ENCODE assay signal across 10 cellular contexts in the genomic region with DNA sequence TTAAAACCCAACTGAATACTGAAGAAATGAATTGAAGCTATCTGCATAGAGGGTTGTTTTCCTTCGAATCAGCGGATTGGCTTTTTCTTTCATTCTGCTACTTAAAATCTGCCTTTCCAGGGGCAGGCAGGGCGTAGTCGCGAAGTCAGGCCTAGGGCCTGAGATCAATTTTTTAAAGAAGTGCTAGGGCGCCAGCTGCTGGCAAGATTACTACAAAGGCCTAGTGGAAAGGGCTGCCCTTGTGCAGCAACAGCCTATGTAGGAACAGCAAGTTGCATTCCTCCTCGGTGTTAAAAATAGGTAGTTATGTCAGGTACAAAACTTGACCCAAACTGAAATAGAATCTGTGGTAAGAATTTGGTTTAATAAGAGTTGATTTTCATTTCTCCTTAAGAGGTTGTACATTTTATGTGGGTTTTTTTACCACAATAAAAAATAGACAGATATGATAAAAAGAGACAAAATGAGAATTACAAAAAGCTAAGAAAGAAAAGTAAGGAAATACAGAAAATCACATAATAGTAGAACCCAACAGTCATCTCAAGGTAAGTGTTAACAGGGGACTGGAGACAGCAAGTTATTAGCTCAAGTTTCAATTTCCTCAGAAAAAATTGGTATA. TPM values are rescaled to one million over a fixed set of nuclear protein-coding genes. Genes with fewer than 3 reads are reported as not detected.
DNase-seq lines count a peak whose midpoint lies in the region; ATAC-seq, FAIRE-seq and TF ChIP-seq lines count a peak whose summit lies in the region.
"Had no signal": no experiment of that assay in that cellular context is flagged by ENCODE, and none has a peak within 500 bp of the region (broad histone marks: within the 10 kb centered on the region; RNA-seq: fewer than 3 reads in every experiment).

No MANE protein-coding gene starts in this region.

- H3K9me3 ChIP-seq in neuronal stem cell (replicated peaks in 1 of 2; ENCODE audit: control insufficient read depth in 2 of 2, insufficient read depth in 1 of 2, low read depth in 1 of 2, low read length in 2 of 2): no peaks in the 10 kb centered on the region

- no peak for DNase-seq in AG09309 (ENCODE audit: low read depth)
- DNase-seq in GM12892 (ENCODE audit: insufficient read length): no peak
- DNase-seq in NCI-H1930 (lab: John Stamatoyannopoulos, UW): peak; percentile 20 to 41
- DNase-seq in activated naive CD4-positive, alpha-beta T cell treated with anti-CD3 and anti-CD28 coated beads, Interleukin-2, amount 10 ng/mL, durations not matched to agents 7 days and 5 days: peak; percentile 53
- no peak for DNase-seq in left lobe of liver (ENCODE audit: low spot score)
- no peak for DNase-seq in neuronal stem cell (ENCODE audit: low spot score)
- no peak for DNase-seq in NK-92 treated with Interleukin-12 subunit alpha and Interleukin-12 subunit beta, amount 100 ng/mL, for 24 hours (lab: John Stamatoyannopoulos, UW)
- DNase-seq in frontal cortex (ENCODE audit: low spot score in 2 of 2): no peak

- CTCF ChIA-PET in activated naive CD4-positive, alpha-beta T cell treated with anti-CD3 and anti-CD28 coated beads, Interleukin-2, amount 10 ng/mL, durations not matched to agents 7 days and 5 days (lab: Charles Lee): interaction anchor here (1.4 to 2.1 kb wide), 2 partner anchors 14 to 168 kb away, joined by 5 to 6 read pairs; no protein-coding TSS in a partner anchor

- no peaks in the 10 kb centered on the region for H3K27me3 ChIP-seq in neuronal stem cell (ENCODE audit: control insufficient read depth in 3 of 3, insufficient read depth in 3 of 3, low read depth in 1 of 3, low read length in 3 of 3)

- no peak overlapping the region for H2BK5ac ChIP-seq in neuronal stem cell (ENCODE audit: low read length)

- no peak overlapping the region for H3K27ac Mint-ChIP-seq in activated naive CD4-positive, alpha-beta T cell treated with anti-CD3 and anti-CD28 coated beads, Interleukin-2, amount 10 ng/mL, durations not matched to agents 7 days and 5 days
- H3K27ac Mint-ChIP-seq: stimulated activated naive CD8-positive, alpha-beta T cell treated with anti-CD3 and anti-CD28 coated beads, Interleukin-15, amount 100 ng/mL, for 72 hours had no signal

- FAIRE-seq in GM12892 (lab: Jason Lieb, UNC): peak; percentile 84
- FAIRE-seq in frontal cortex (lab: Jason Lieb, UNC): no peak

- no peak overlapping the region for H3K23ac ChIP-seq in neuronal stem cell (ENCODE audit: low read depth, low read length, poor library complexity)

- H3K4me3 Mint-ChIP-seq in activated naive CD4-positive, alpha-beta T cell treated with anti-CD3 and anti-CD28 coated beads, Interleukin-2, amount 10 ng/mL, durations not matched to agents 7 days and 5 days: no peak overlapping the region
- H3K4me3 Mint-ChIP-seq: stimulated activated naive CD8-positive, alpha-beta T cell treated with anti-CD3 and anti-CD28 coated beads, Interleukin-15, amount 100 ng/mL, for 72 hours had no signal

- no peaks in the 10 kb centered on the region for H3K36me3 Mint-ChIP-seq in activated naive CD4-positive, alpha-beta T cell treated with anti-CD3 and anti-CD28 coated beads, Interleukin-2, amount 10 ng/mL, durations not matched to agents 7 days and 5 days

- no peak overlapping the region for H4K8ac ChIP-seq in neuronal stem cell (ENCODE audit: low read depth, low read length)

- no peak overlapping the region for H3K14ac ChIP-seq in neuronal stem cell (ENCODE audit: low read length)

- H3K79me1 ChIP-seq in neuronal stem cell (ENCODE audit: low read depth, low read length): no peaks in the 10 kb centered on the region

- no peak overlapping the region for H3K27ac ChIP-seq in neuronal stem cell (replicated peaks; ENCODE audit: low read length)

- H3K4me3 ChIP-seq in AG09309 (ENCODE audit: control insufficient read depth, low read depth, low read length): no peak overlapping the region
- no peak overlapping the region for H3K4me3 ChIP-seq in neuronal stem cell (ENCODE audit: low read length in 2 of 2)

- H3K4me1 Mint-ChIP-seq in activated naive CD4-positive, alpha-beta T cell treated with anti-CD3 and anti-CD28 coated beads, Interleukin-2, amount 10 ng/mL, durations not matched to agents 7 days and 5 days: no peaks in the 10 kb centered on the region

- H3K9me3 Mint-ChIP-seq in activated naive CD4-positive, alpha-beta T cell treated with anti-CD3 and anti-CD28 coated beads, Interleukin-2, amount 10 ng/mL, durations not matched to agents 7 days and 5 days: no peaks in the 10 kb centered on the region
- H3K9me3 Mint-ChIP-seq: stimulated activated naive CD8-positive, alpha-beta T cell treated with anti-CD3 and anti-CD28 coated beads, Interleukin-15, amount 100 ng/mL, for 72 hours had no signal

- H2AK5ac ChIP-seq in neuronal stem cell (ENCODE audit: low read depth, low read length): no peak overlapping the region

- no peak overlapping the region for H3K9ac ChIP-seq in neuronal stem cell (ENCODE audit: low read depth, low read length, poor library complexity)

- no peak overlapping the region for H2BK120ac ChIP-seq in neuronal stem cell (ENCODE audit: low read depth, low read length)

- no peaks in the 10 kb centered on the region for H3K4me1 ChIP-seq in neuronal stem cell (ENCODE audit: control insufficient read depth in 2 of 2, insufficient read depth in 1 of 2, low read depth in 1 of 2, low read length in 2 of 2)

- no peak overlapping the region for H4K91ac ChIP-seq in neuronal stem cell (ENCODE audit: low read depth, low read length, poor library complexity)

- no peak overlapping the region for H2BK12ac ChIP-seq in neuronal stem cell (ENCODE audit: low read length)

- WGBS in neuronal stem cell (ENCODE audit: extremely low coverage in 2 of 2, insufficient read length in 2 of 2, insufficient replicate concordance in 1 of 2), 2 donors: no CpG with 5 or more reads among the region's 7 CpGs

- TF ChIP-seq POLR2A in GM12892 (IDR thresholded peaks at IDR 0.05; ENCODE audit: low read depth, low read length): no peak

- no peak overlapping the region for H3K18ac ChIP-seq in neuronal stem cell (ENCODE audit: low read length)

- H3K4ac ChIP-seq in neuronal stem cell (ENCODE audit: low read length): no peak overlapping the region

- H3K36me3 ChIP-seq in neuronal stem cell (replicated peaks in 1 of 2; ENCODE audit: control insufficient read depth in 2 of 2, insufficient read depth in 2 of 2, low read length in 2 of 2): no peaks in the 10 kb centered on the region

- H2BK15ac ChIP-seq in neuronal stem cell (ENCODE audit: low read length): no peak overlapping the region

- H3K27me3 Mint-ChIP-seq in activated naive CD4-positive, alpha-beta T cell treated with anti-CD3 and anti-CD28 coated beads, Interleukin-2, amount 10 ng/mL, durations not matched to agents 7 days and 5 days: no peaks in the 10 kb centered on the region
- H3K27me3 Mint-ChIP-seq: stimulated activated naive CD8-positive, alpha-beta T cell treated with anti-CD3 and anti-CD28 coated beads, Interleukin-15, amount 100 ng/mL, for 72 hours had no signal

- no peak overlapping the region for H2AFZ ChIP-seq in neuronal stem cell (ENCODE audit: low read length)

- ATAC-seq in left lobe of liver: peak; percentile 62
- ATAC-seq: stimulated activated naive CD8-positive, alpha-beta T cell treated with anti-CD3 and anti-CD28 coated beads, Interleukin-15, amount 100 ng/mL, for 72 hours had no signal

- no peak overlapping the region for H3K4me2 ChIP-seq in neuronal stem cell (ENCODE audit: insufficient read depth, low read length, poor library complexity, severe bottlenecking)

- TF ChIP-seq CTCF in AG09309 (IDR thresholded peaks at IDR 0.05; ENCODE audit: control insufficient read depth, insufficient read depth, low read depth, low read length, missing control alignments): peak; percentile 55

RNA-seq across cellular contexts. Expression of a gene that starts 9.5 kb away (rescaled TPM):
- not detected for polyA plus RNA-seq in GM12892 (2012; ENCODE audit: missing spikeins)
- total RNA-seq in left lobe of liver: not detected
- not detected for polyA plus RNA-seq in neuronal stem cell (2013, experiment 1 of 2)
- not detected for polyA plus RNA-seq in neuronal stem cell (2013, experiment 2 of 2)
- total RNA-seq in frontal cortex: not detected
- total RNA-seq: glomerular endothelial cell had no signal

RNA-seq across cellular contexts. Expression of a gene that starts 28.9 kb away (rescaled TPM):
- not detected for polyA plus RNA-seq in GM12892 (2012; ENCODE audit: missing spikeins)
- not detected for total RNA-seq in left lobe of liver
- polyA plus RNA-seq in neuronal stem cell (2013, experiment 1 of 2): 0.03 TPM
- polyA plus RNA-seq in neuronal stem cell (2013, experiment 2 of 2): 0.03 TPM
- total RNA-seq in frontal cortex: not detected
- total RNA-seq: glomerular endothelial cell had no signal

Comparison
In these comparisons a context has a peak if more than half of its experiments do, and no peak if none do; other contexts are left out.
1. DNase-seq: peak in NCI-H1930 (2 of 2) and activated naive CD4-positive, alpha-beta T cell treated with anti-CD3 and anti-CD28 coated beads, Interleukin-2, amount 10 ng/mL, durations not matched to agents 7 days and 5 days (single experiment); none in AG09309 (single experiment), GM12892 (single experiment), left lobe of liver (single experiment), neuronal stem cell (single experiment), NK-92 treated with Interleukin-12 subunit alpha and Interleukin-12 subunit beta, amount 100 ng/mL, for 24 hours (single experiment) and frontal cortex (0 of 2).